7 cellular contexts compared by ENCODE assay signal in genomic region chr14:103691655-103692054, GRCh38. TPM values are rescaled to one million over a fixed set of nuclear protein-coding genes. Genes with fewer than 3 reads are reported as not detected.
DNase-seq lines count a peak whose midpoint lies in the region; ATAC-seq, FAIRE-seq and TF ChIP-seq lines count a peak whose summit lies in the region.
"Not testable (repeated sequence)": the region's sequence is repeated elsewhere in the genome, so short reads cannot be mapped to it uniquely, and the experiment has no call there.

No MANE protein-coding gene starts in this region.

- TF ChIP-seq CTCF in GM12878 (IDR thresholded peaks at IDR 0.05 in 2 of 3, conservative IDR thresholded peaks at IDR 0.05 in 1 of 3; ENCODE audit: control insufficient read depth in 2 of 3, extremely low read depth in 1 of 3, insufficient read depth in 1 of 3, low read depth in 3 of 3, low read length in 3 of 3): not testable (repeated sequence)

- H3K4me1 ChIP-seq in GM12878 (ENCODE audit: control insufficient read depth, insufficient read depth, low read length): peaks cover 38% of the 10 kb centered on the region

- DNase-seq in GM18507 (ENCODE audit: extremely low spot score, insufficient read length, low read depth): not testable (repeated sequence)
- peak; percentile 31 for DNase-seq in GM12878 (ENCODE audit: low read depth, low spot score)

- H2AFZ ChIP-seq in GM12878 (ENCODE audit: control insufficient read depth, low read depth, low read length): not testable (repeated sequence)

- not testable (repeated sequence) for TF ChIP-seq POLR2A in GM12878 (IDR thresholded peaks at IDR 0.05; ENCODE audit: low read depth, low read length)

- peaks cover 11% of the 10 kb centered on the region for H3K79me2 ChIP-seq in GM12878 (ENCODE audit: control insufficient read depth, insufficient read depth, low read length)

- H3K9ac ChIP-seq in GM12878 (ENCODE audit: control insufficient read depth, insufficient read depth, low read length): not testable (repeated sequence)

- H3K4me2 ChIP-seq in GM12878 (ENCODE audit: control insufficient read depth, insufficient read depth): peak overlapping the region; percentile 86

- POLR2A ChIA-PET in GM12878 (lab: Charles Lee): interaction anchor here (0.6 to 0.9 kb wide), 3 partner anchors 24 to 987 kb away, joined by 3 to 4 read pairs (median 4); partner anchors contain the start of genes XRCC3 and ZFYVE21

- intact Hi-C loops in GM12878 (cut with micrococcal nuclease; ENCODE audit: unreplicated experiment): not testable (repeated sequence)

- SMC1A ChIA-PET in GM12878 (lab: Charles Lee; ENCODE audit: uncharacterized antibody, unreplicated experiment): interaction anchor here (0.5 to 1.0 kb wide), 4 partner anchors 62 to 245 kb away, joined by 3 read pairs; no protein-coding TSS in a partner anchor

- 0% methylated on average over 5 of the region's 5 CpGs for WGBS in GM12878 (ENCODE audit: insufficient coverage, insufficient replicate concordance, low lambda C conversion rate, missing lambda C conversion rate)

- not testable (repeated sequence) for BruUV-seq in GM12878 (replicated peaks; lab: Mats Ljungman, UMichigan)

- peak overlapping the region; percentile 97 for H3K27ac ChIP-seq in GM12878 (ENCODE audit: control insufficient read depth, insufficient read depth)

- in situ Hi-C loops in GM12878 (cut with MboI): not testable (repeated sequence)

- not testable (repeated sequence) for H3K4me3 ChIP-seq in GM12878

- CTCF ChIA-PET in GM12878 (lab: Yijun Ruan, JAX): interaction anchor here (0.8 to 1.4 kb wide), 4 partner anchors 9 to 386 kb away, joined by 3 to 6 read pairs (median 4); no protein-coding TSS in a partner anchor

- FAIRE-seq in GM18507 (lab: Jason Lieb, UNC): peak; percentile 75
- not testable (repeated sequence) for FAIRE-seq in GM12878 (lab: Jason Lieb, UNC)

- H3K9me3 ChIP-seq in GM12878 (replicated peaks; ENCODE audit: control insufficient read depth, insufficient read depth, low read length): not testable (repeated sequence)

- TF ChIP-seq EP300 in GM12878 (IDR thresholded peaks at IDR 0.05; ENCODE audit: borderline replicate concordance in 1 of 2, control insufficient read depth in 1 of 2, low read depth in 2 of 2, low read length in 2 of 2): not testable (repeated sequence)

- H4K20me1 ChIP-seq in GM12878 (ENCODE audit: control insufficient read depth, insufficient read depth): not testable (repeated sequence)

- not testable (repeated sequence) for TF ChIP-seq RAD21 in GM12878 (IDR thresholded peaks at IDR 0.05; ENCODE audit: insufficient read depth, low read depth, low read length)

- RAD21 ChIA-PET in GM12878 (lab: Charles Lee; ENCODE audit: unreplicated experiment): interaction anchor here (0.7 to 1.6 kb wide), 3 partner anchors 11 to 1923 kb away, joined by 3 to 4 read pairs (median 4); partner anchors contain the start of genes XRCC3 and ZFYVE21

- H3K27me3 ChIP-seq in GM12878 (replicated peaks in 1 of 2; ENCODE audit: control insufficient read depth in 2 of 2, insufficient read depth in 2 of 2, low read length in 1 of 2): not testable (repeated sequence)

- H3K36me3 ChIP-seq in GM12878 (ENCODE audit: control insufficient read depth in 2 of 2, insufficient read depth in 2 of 2, low read length in 1 of 2): peaks cover 9 to 18% of the 10 kb centered on the region in 2 experiments

- peak; percentile 46 for ATAC-seq in GM19324 (IDR thresholded peaks at IDR 0.05; ENCODE audit: low FRiP score, unreplicated experiment)
- ATAC-seq in GM21447 (IDR thresholded peaks at IDR 0.05; ENCODE audit: unreplicated experiment): peak; percentile 61
- ATAC-seq in HG02763 (IDR thresholded peaks at IDR 0.05; ENCODE audit: unreplicated experiment): peak; percentile 63
- ATAC-seq in HG03108 (IDR thresholded peaks at IDR 0.05; ENCODE audit: unreplicated experiment): peak; percentile 59
- ATAC-seq in HG03521 (IDR thresholded peaks at IDR 0.05; ENCODE audit: unreplicated experiment): peak; percentile 48
- ATAC-seq in GM12878: peak; percentile 77

TF ChIP-seq in GM12878, 131 proteins besides CTCF, POLR2A, EP300 and RAD21:
- TF ChIP-seq NR2F1 (conservative IDR thresholded peaks at IDR 0.05) (peak; percentile 47; the same call in 1 of the 2 replicates), TCF12 (IDR thresholded peaks at IDR 0.05; ENCODE audit: low read depth, low read length) (peak; percentile 67; the same call in 1 of the 2 replicates), EED (IDR thresholded peaks at IDR 0.05; ENCODE audit: low read depth) (peak; percentile 56; the same call in 1 of the 2 replicates), RUNX3 (IDR thresholded peaks at IDR 0.05; ENCODE audit: low read length) (0 out of 2 replicates have a peak, but pooled peaks have one; percentile 9), PAX5 (IDR thresholded peaks at IDR 0.05; ENCODE audit: borderline replicate concordance, low read depth, low read length) (peak; percentile 77; the same call in 1 of the 2 replicates), TCF3 (IDR thresholded peaks at IDR 0.05; ENCODE audit: borderline replicate concordance, insufficient read depth, low read depth, low read length) (peak; percentile 51; the same call in 1 of the 2 replicates), IKZF1 (conservative IDR thresholded peaks at IDR 0.05) (peak; percentile 47; the same call in 1 of the 2 replicates), BHLHE40 (IDR thresholded peaks at IDR 0.05; ENCODE audit: borderline replicate concordance in 1 of 2, low read depth in 2 of 2, low read length in 1 of 2) (peak in 1 of 2 experiments; percentile 48; a peak in 1 of 4 replicates), RELB (IDR thresholded peaks at IDR 0.05; ENCODE audit: low read depth) (0 out of 2 replicates have a peak, but pooled peaks have one; percentile 48), IKZF2 (IDR thresholded peaks at IDR 0.05) (peak; percentile 50 to 68; a peak in 3 of 4 replicates)

RNA-seq across cellular contexts. Expression of gene XRCC3, which starts 23.6 kb away (rescaled TPM):
- total RNA-seq in GM12878 (2013; cell fraction: nucleolus; rRNA removed): 37.4 and 45.4 TPM in 2 replicates
- total RNA-seq in GM12878 (2014; rRNA removed) (48.2 and 50.9 TPM in 2 replicates), GM12878 (2014; rRNA removed; fragmentation: Illumina TruSeq; extraction: Trizol) (24.1 and 28.6 TPM in 2 replicates), GM12878 (2021) (35.8 and 44.8 TPM in 2 replicates)
- 16.1 TPM for polyA plus RNA-seq in GM12878 (2011; ENCODE audit: low read depth)
- polyA plus RNA-seq in GM12878 (2011; rRNA removed) (19.0 and 25.6 TPM in 2 replicates), GM12878 (2014; fragmentation: Illumina TruSeq; extraction: Trizol) (52.0 and 55.3 TPM in 2 replicates), GM12878 (2014; fragmentation: Nextera tagmentation; extraction: Ambion mirVana) (under 1 TPM; 0.37 to 0.60 TPM), GM12878 (2014; rRNA removed) (40.9 and 45.1 TPM in 2 replicates), GM12878 (2016; fragmentation: Nextera tagmentation; extraction: Ambion mirVana) (10 to 100 TPM; 24.2 to 25.0 TPM)
- polyA plus RNA-seq in GM12878 (2011; cell fraction: cytosol; rRNA removed): 26.5 and 28.3 TPM in 2 replicates
- 52.9 and 76.1 TPM in 2 replicates for polyA plus RNA-seq in GM12878 (2011; cell fraction: nucleus; rRNA removed)
- polyA plus RNA-seq in GM12878 (2012): 15.1 and 18.3 TPM in 2 replicates
- 12.0 and 19.9 TPM in 2 replicates for polyA minus RNA-seq in GM12878 (2011; rRNA and poly(A)+ RNA removed)
- polyA minus RNA-seq in GM12878 (2011; cell fraction: cytosol; rRNA and poly(A)+ RNA removed): 12.7 and 13.5 TPM in 2 replicates
- 13.5 and 26.3 TPM in 2 replicates for polyA minus RNA-seq in GM12878 (2011; cell fraction: nucleus; rRNA and poly(A)+ RNA removed)

RNA-seq across cellular contexts. Expression of gene ZFYVE21, which starts 24.0 kb away (rescaled TPM):
- total RNA-seq in GM12878 (2013; cell fraction: nucleolus; rRNA removed): 39.5 and 43.2 TPM in 2 replicates
- 12.1 and 13.4 TPM in 2 replicates for total RNA-seq in GM12878 (2014; rRNA removed)
- 8.3 and 9.3 TPM in 2 replicates for total RNA-seq in GM12878 (2014; rRNA removed; fragmentation: Illumina TruSeq; extraction: Trizol)
- total RNA-seq in GM12878 (2021): 12.1 and 16.9 TPM in 2 replicates
- 8.6 TPM for polyA plus RNA-seq in GM12878 (2011; ENCODE audit: low read depth)
- polyA plus RNA-seq in GM12878 (2011; rRNA removed): 17.4 and 21.7 TPM in 2 replicates
- polyA plus RNA-seq in GM12878 (2011; cell fraction: cytosol; rRNA removed): 25.4 and 25.9 TPM in 2 replicates
- 37.3 and 44.3 TPM in 2 replicates for polyA plus RNA-seq in GM12878 (2011; cell fraction: nucleus; rRNA removed)
- 14.3 and 19.3 TPM in 2 replicates for polyA plus RNA-seq in GM12878 (2012)
- polyA plus RNA-seq in GM12878 (2014; fragmentation: Illumina TruSeq; extraction: Trizol): 7.9 and 9.1 TPM in 2 replicates
- 1 to 10 TPM in 1 of 2 experiments, under 1 TPM in 1; 0.79 to 3.1 TPM for polyA plus RNA-seq in GM12878 (2014; fragmentation: Nextera tagmentation; extraction: Ambion mirVana)
- polyA plus RNA-seq in GM12878 (2014; rRNA removed): 20.6 and 21.8 TPM in 2 replicates
- polyA plus RNA-seq in GM12878 (2016; fragmentation: Nextera tagmentation; extraction: Ambion mirVana): 10 to 100 TPM; 15.5 to 20.7 TPM
- polyA minus RNA-seq in GM12878 (2011; rRNA and poly(A)+ RNA removed): 7.6 and 14.9 TPM in 2 replicates
- polyA minus RNA-seq in GM12878 (2011; cell fraction: cytosol; rRNA and poly(A)+ RNA removed): 7.2 and 9.5 TPM in 2 replicates
- polyA minus RNA-seq in GM12878 (2011; cell fraction: nucleus; rRNA and poly(A)+ RNA removed): 8.5 and 17.4 TPM in 2 replicates
